In the genomic region with DNA sequence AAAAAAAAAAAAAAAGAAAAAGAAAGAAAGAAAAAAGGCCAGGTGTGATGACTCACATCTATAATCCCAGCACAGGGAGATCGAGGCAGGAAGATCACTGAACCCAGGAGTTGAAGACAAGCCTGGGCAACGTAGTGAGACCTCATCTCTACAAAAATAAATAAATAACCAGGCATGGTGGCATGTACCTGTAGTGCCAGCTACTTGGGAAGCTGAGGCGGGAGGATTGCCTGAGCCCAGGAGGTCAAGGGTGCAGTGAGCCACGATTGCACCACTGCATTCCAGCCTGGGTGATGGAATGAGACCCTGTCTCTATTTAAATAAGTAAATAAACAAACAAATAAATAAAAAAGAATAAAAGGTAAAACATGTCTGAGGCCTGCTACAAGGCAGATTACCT, we compare ENCODE assay signal across 17 cellular contexts.
"Had no signal": no experiment of that assay in that cellular context is flagged by ENCODE, and none has a peak within 500 bp of the region (broad histone marks: within the 10 kb centered on the region; RNA-seq: fewer than 3 reads in every experiment).

No MANE protein-coding gene starts in this region.

- H3K36me3 ChIP-seq: adrenal gland, right atrium auricular region, tibial nerve had no signal

- H3K9me3 ChIP-seq: adrenal gland, right atrium auricular region, SK-N-SH, tibial nerve had no signal

- H3K27ac ChIP-seq: adrenal gland, skin epidermis, tibial nerve, VCaP had no signal

- H3K4me3 ChIP-seq: adrenal gland, right atrium auricular region, skin epidermis, tibial nerve had no signal

- H3K9me2 ChIP-seq: SK-N-SH had no signal

- H3K9ac ChIP-seq: SK-N-SH had no signal

- DNase-seq: activated CD4-positive, alpha-beta T cell treated with anti-CD3 and anti-CD28 coated beads for 36 hours; activated CD8-positive, alpha-beta T cell treated with anti-CD3 and anti-CD28 coated beads for 36 hours; activated effector memory CD4-positive, alpha-beta T cell treated with anti-CD3 and anti-CD28 coated beads, Interleukin-2, amount 50 U/mL, for 16 hours; activated T-cell treated with anti-CD3 and anti-CD28 coated beads, Interleukin-2, amount 50 U/mL, for 4 hours; foreskin fibroblast; nephron progenitor cell; occipital lobe; SK-N-SH; stimulated activated CD4-positive, alpha-beta T cell treated with anti-CD3 and anti-CD28 coated beads, Interleukin-15, amount 100 ng/mL, for 24 hours; stimulated activated CD4-positive, alpha-beta T cell treated with anti-CD3 and anti-CD28 coated beads, Interleukin-4, amount 100 ng/mL, for 1 hour; stimulated activated naive B cell treated with anti-CD40 and anti-IgM and Interleukin-4, amounts not matched to agents 10 μg/mL and 1 μg/mL and 100 μg/mL, for 72 hours; substantia nigra had no signal

- H3K4me2 ChIP-seq: SK-N-SH had no signal

- H3K4me1 ChIP-seq: tibial nerve had no signal

- H3K27me3 ChIP-seq: adrenal gland, right atrium auricular region, tibial nerve had no signal
